39 cellular contexts compared by ENCODE assay signal in the genomic region with DNA sequence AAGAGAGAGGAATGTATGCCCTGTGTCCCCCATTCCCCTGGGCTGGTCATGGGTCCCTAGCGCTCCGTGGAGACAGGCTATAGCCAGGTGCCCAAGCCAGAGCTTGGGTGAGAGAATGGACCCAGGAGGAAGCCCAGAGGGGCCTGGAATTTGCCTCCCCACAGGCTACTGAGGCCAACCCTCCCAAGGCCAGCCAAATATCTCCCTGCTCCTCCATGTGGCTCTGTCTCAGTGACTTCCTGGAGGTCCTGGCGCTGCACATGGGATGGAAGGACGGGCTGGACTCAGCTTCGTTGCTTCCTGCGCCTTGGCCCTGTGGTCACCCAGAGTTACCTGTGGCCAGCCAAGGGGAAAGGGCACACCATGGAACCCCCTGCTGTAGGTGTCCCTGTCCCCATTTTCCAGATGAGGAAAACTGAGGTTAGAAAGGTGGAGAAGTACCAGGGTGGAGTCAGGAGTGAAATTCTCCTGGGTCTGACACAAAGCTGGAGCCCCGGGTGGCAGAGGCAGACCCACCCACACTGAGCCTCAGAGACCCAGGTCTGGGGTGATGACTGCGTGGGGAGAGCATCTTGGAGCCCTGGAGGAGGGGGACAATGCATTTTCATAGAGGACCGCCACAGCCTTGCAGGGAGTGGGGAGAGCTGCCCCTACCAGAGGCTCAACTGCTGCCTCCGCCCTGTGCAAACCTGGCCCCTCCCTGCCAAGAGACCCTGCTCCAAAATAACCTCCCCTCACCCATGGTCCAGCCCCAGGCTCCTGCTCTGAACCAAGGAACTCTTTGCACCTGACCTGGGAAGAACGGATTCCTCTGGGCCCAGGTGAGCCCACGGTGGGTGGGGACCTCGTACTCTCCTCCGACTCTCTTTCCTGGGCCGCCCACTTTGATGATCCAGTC. TPM values are rescaled to one million over a fixed set of nuclear protein-coding genes. Genes with fewer than 3 reads are reported as not detected.
DNase-seq lines count a peak whose midpoint lies in the region; ATAC-seq and TF ChIP-seq lines count a peak whose summit lies in the region.
"Had no signal": no experiment of that assay in that cellular context is flagged by ENCODE, and none has a peak within 500 bp of the region (broad histone marks: within the 10 kb centered on the region; RNA-seq: fewer than 3 reads in every experiment).

No MANE protein-coding gene starts in this region.

- H3F3A ChIP-seq in SK-N-SH (replicated peaks; ENCODE audit: insufficient read depth), result peaks cover 17% of the 10 kb centered on the region

- DNase-seq in SK-N-SH, result peak; percentile 36
- no peak for DNase-seq in coronary artery (ENCODE audit: low spot score)
- peak; percentile 60 for DNase-seq in upper lobe of right lung
- no peak for DNase-seq in BE2C
- DNase-seq in T-helper 9 cell, result no peak
- no peak for DNase-seq in SK-N-DZ (ENCODE audit: low spot score)
- DNase-seq: activated CD4-positive, alpha-beta T cell treated with anti-CD3 and anti-CD28 coated beads, Interleukin-2, amount 10 ng/mL, durations not matched to agents 24 days and 14 days; activated gamma-delta T cell treated with Interleukin-2 at 50 U/mL for 16 hours; activated naive CD8-positive, alpha-beta T cell treated with anti-CD3 and anti-CD28 coated beads, Interleukin-2, amount 10 ng/mL, durations not matched to agents 7 days and 5 days; Calu3; cortex of kidney; effector memory CD4-positive, alpha-beta T cell; HFFc6; hypothalamus; mesendoderm; MM.1S; NCI-H1105 treated with DMSO at 0.1 percent for 48 hours; NCI-H1930; NCI-H526; NK-92 treated with Interleukin-12 subunit alpha and Interleukin-12 subunit beta, amount 100 ng/mL, for 24 hours; PC-3; stimulated activated CD4-positive, alpha-beta T cell treated with anti-CD3 and anti-CD28 coated beads, Interleukin-15, amount 100 ng/mL, for 24 hours; stimulated activated CD4-positive, alpha-beta T cell treated with anti-CD3 and anti-CD28 coated beads, Interleukin-4, amount 100 ng/mL, for 4 hours; upper lobe of left lung had no signal

- TF ChIP-seq CTCF in SK-N-SH (IDR thresholded peaks at IDR 0.05) (no peak), coronary artery (IDR thresholded peaks at IDR 0.05) (no peak), nephron (IDR thresholded peaks at IDR 0.05; ENCODE audit: unreplicated experiment in 3 of 3) (no peak), upper lobe of right lung (IDR thresholded peaks at IDR 0.05) (no peak), BE2C (IDR thresholded peaks at IDR 0.05; ENCODE audit: low read depth, low read length) (no peak)

- CTCF ChIA-PET in SK-N-SH (lab: Yijun Ruan, JAX), result interaction anchor here (0.7 to 1.5 kb wide), 3 partner anchors 49 to 165 kb away, joined by 3 to 4 read pairs (median 3); no protein-coding TSS in a partner anchor

- H3K36me3 ChIP-seq in SK-N-SH (replicated peaks in 1 of 2; ENCODE audit: control insufficient read depth in 1 of 2, insufficient read depth in 2 of 2, low read length in 1 of 2), result no peaks in the 10 kb centered on the region
- no peaks in the 10 kb centered on the region for H3K36me3 ChIP-seq in upper lobe of right lung
- no peaks in the 10 kb centered on the region for H3K36me3 ChIP-seq in BE2C
- H3K36me3 ChIP-seq: cardiac muscle cell, left lung, neutrophil, prostate gland, upper lobe of left lung had no signal

- H3K4me1 ChIP-seq in SK-N-SH (ENCODE audit: control insufficient read depth in 1 of 2, insufficient read depth in 2 of 2, low read depth in 1 of 2, low read length in 1 of 2) (peaks cover 9 to 19% of the 10 kb centered on the region in 2 experiments; a peak in 3 of 4 replicates), upper lobe of right lung (no peaks in the 10 kb centered on the region), BE2C (no peaks in the 10 kb centered on the region)
- H3K4me1 ChIP-seq: left lung, prostate gland, upper lobe of left lung had no signal

- H3K36me3 Mint-ChIP-seq in nephron (ENCODE audit: low read depth), result no peaks in the 10 kb centered on the region
- H3K36me3 Mint-ChIP-seq: activated naive CD8-positive, alpha-beta T cell treated with anti-CD3 and anti-CD28 coated beads, Interleukin-2, amount 10 ng/mL, durations not matched to agents 7 days and 5 days had no signal

- H3K27ac Mint-ChIP-seq in nephron, result peak overlapping the region in 2 of 3 experiments; percentile 41 to 62
- H3K27ac Mint-ChIP-seq: activated CD4-positive, alpha-beta T cell treated with anti-CD3 and anti-CD28 coated beads, Interleukin-2, amount 10 ng/mL, durations not matched to agents 24 days and 14 days; activated naive CD8-positive, alpha-beta T cell treated with anti-CD3 and anti-CD28 coated beads, Interleukin-2, amount 10 ng/mL, durations not matched to agents 7 days and 5 days; HFFc6 had no signal

- ATAC-seq in SK-N-SH treated with all-trans-retinoic acid at 6 μM for 48 hours, result no peak
- no peak for ATAC-seq in upper lobe of right lung
- ATAC-seq: left lung, PC-3, Right ventricle myocardium inferior had no signal

- H3K27me3 Mint-ChIP-seq in nephron (ENCODE audit: low read depth), result peaks cover 13% of the 10 kb centered on the region
- H3K27me3 Mint-ChIP-seq: activated CD4-positive, alpha-beta T cell treated with anti-CD3 and anti-CD28 coated beads, Interleukin-2, amount 10 ng/mL, durations not matched to agents 24 days and 14 days had no signal

- no peak for TF ChIP-seq RAD21 in SK-N-SH (IDR thresholded peaks at IDR 0.05; ENCODE audit: low read length)

- H3K27me3 ChIP-seq in SK-N-SH (ENCODE audit: insufficient read depth) (no peaks in the 10 kb centered on the region), upper lobe of right lung (no peaks in the 10 kb centered on the region), BE2C (no peaks in the 10 kb centered on the region)
- H3K27me3 ChIP-seq: cardiac muscle cell, left lung, neutrophil, upper lobe of left lung had no signal

- H3K27ac ChIP-seq in SK-N-SH (ENCODE audit: low read depth in 2 of 2, low read length in 1 of 2) (no peak overlapping the region), coronary artery (peak overlapping the region; percentile 68 to 71), upper lobe of right lung (no peak overlapping the region)
- H3K27ac ChIP-seq: 22Rv1, cardiac muscle cell, epithelial cell of prostate, KMS-11, left lung, neutrophil, prostate gland, upper lobe of left lung had no signal

- no peak overlapping the region for H3K4me3 Mint-ChIP-seq in nephron
- H3K4me3 Mint-ChIP-seq: activated CD4-positive, alpha-beta T cell treated with anti-CD3 and anti-CD28 coated beads, Interleukin-2, amount 10 ng/mL, durations not matched to agents 24 days and 14 days; activated naive CD8-positive, alpha-beta T cell treated with anti-CD3 and anti-CD28 coated beads, Interleukin-2, amount 10 ng/mL, durations not matched to agents 7 days and 5 days; HFFc6 had no signal

- no peak overlapping the region for H3K4me2 ChIP-seq in SK-N-SH
- H3K4me2 ChIP-seq: KMS-11 had no signal

- 88% methylated on average over 15 of the region's 15 CpGs for WGBS in SK-N-SH (ENCODE audit: low lambda C conversion rate)

- TF ChIP-seq EP300 in SK-N-SH (IDR thresholded peaks at IDR 0.05; ENCODE audit: borderline replicate concordance in 1 of 2, low read depth in 1 of 2, low read length in 1 of 2), result no peak

- no peak overlapping the region for H3K4me3 ChIP-seq in SK-N-SH (ENCODE audit: low read depth in 2 of 2, low read length in 1 of 2)
- no peak overlapping the region for H3K4me3 ChIP-seq in coronary artery
- H3K4me3 ChIP-seq in upper lobe of right lung, result no peak overlapping the region
- H3K4me3 ChIP-seq in BE2C (ENCODE audit: low read depth, low read length), result no peak overlapping the region
- H3K4me3 ChIP-seq: cardiac muscle cell, left lung, prostate gland, upper lobe of left lung had no signal

- H3K9me3 ChIP-seq in SK-N-SH, result no peaks in the 10 kb centered on the region
- H3K9me3 ChIP-seq in upper lobe of right lung, result no peaks in the 10 kb centered on the region
- no peaks in the 10 kb centered on the region for H3K9me3 ChIP-seq in BE2C
- H3K9me3 ChIP-seq: left lung, neutrophil, prostate gland, upper lobe of left lung had no signal

- no peaks in the 10 kb centered on the region for H3K9me3 Mint-ChIP-seq in nephron
- H3K9me3 Mint-ChIP-seq: activated CD4-positive, alpha-beta T cell treated with anti-CD3 and anti-CD28 coated beads, Interleukin-2, amount 10 ng/mL, durations not matched to agents 24 days and 14 days; activated naive CD8-positive, alpha-beta T cell treated with anti-CD3 and anti-CD28 coated beads, Interleukin-2, amount 10 ng/mL, durations not matched to agents 7 days and 5 days; HFFc6 had no signal

- peaks cover 24% of the 10 kb centered on the region for H3K4me1 Mint-ChIP-seq in nephron
- H3K4me1 Mint-ChIP-seq: activated CD4-positive, alpha-beta T cell treated with anti-CD3 and anti-CD28 coated beads, Interleukin-2, amount 10 ng/mL, durations not matched to agents 24 days and 14 days; activated naive CD8-positive, alpha-beta T cell treated with anti-CD3 and anti-CD28 coated beads, Interleukin-2, amount 10 ng/mL, durations not matched to agents 7 days and 5 days had no signal

- H3K79me2 ChIP-seq in SK-N-SH (ENCODE audit: insufficient read depth), result no peaks in the 10 kb centered on the region

- POLR2A ChIA-PET in SK-N-SH (lab: Yijun Ruan, JAX), result no interaction called here

- H3K9ac ChIP-seq in SK-N-SH, result no peak overlapping the region
- H3K9ac ChIP-seq: KMS-11 had no signal

- H2AFZ ChIP-seq in SK-N-SH (ENCODE audit: low read depth), result no peak overlapping the region

- H4K20me1 ChIP-seq in SK-N-SH (ENCODE audit: insufficient read depth), result no peaks in the 10 kb centered on the region

- no peaks in the 10 kb centered on the region for H3K9me2 ChIP-seq in SK-N-SH

- intact Hi-C loops in upper lobe of right lung (cut with DNase I), result no loop called here

TF ChIP-seq in SK-N-SH, 30 proteins besides CTCF, POLR2A, EP300 and RAD21 (continues in another document):
- TF ChIP-seq RFX5 (IDR thresholded peaks at IDR 0.05; ENCODE audit: low read length) (no peak), YY1 (IDR thresholded peaks at IDR 0.05; ENCODE audit: low read depth) (no peak), FOXJ3 (CRISPR knock-in tag; IDR thresholded peaks at IDR 0.05) (no peak)

TF ChIP-seq in SK-N-SH treated with all-trans-retinoic acid at 6 μM for 48 hours, 23 proteins besides CTCF, POLR2A, EP300 and RAD21 (continues in another document):
- TF ChIP-seq TOX (CRISPR knock-in tag; IDR thresholded peaks at IDR 0.05; ENCODE audit: borderline replicate concordance), result no peak
- TF ChIP-seq ZC3H10 (CRISPR knock-in tag; IDR thresholded peaks at IDR 0.05), result no peak
- no peak for TF ChIP-seq ZNF565 (CRISPR knock-in tag; conservative IDR thresholded peaks at IDR 0.05; ENCODE audit: low read depth)
- no peak for TF ChIP-seq CSDC2 (CRISPR knock-in tag; IDR thresholded peaks at IDR 0.05)
- no peak for TF ChIP-seq TCF4 (CRISPR knock-in tag; IDR thresholded peaks at IDR 0.05; ENCODE audit: borderline replicate concordance)
- TF ChIP-seq ISL1 (CRISPR knock-in tag; IDR thresholded peaks at IDR 0.05), result no peak
- no peak for TF ChIP-seq ARNTL (CRISPR knock-in tag; IDR thresholded peaks at IDR 0.05; ENCODE audit: borderline replicate concordance, low read depth)

RNA-seq across cellular contexts. Expression of gene TMEM270, which starts 42.6 kb away (rescaled TPM):
- polyA plus RNA-seq in SK-N-SH (2012; rRNA removed), result 0.71 and 0.96 TPM in 2 replicates
- polyA plus RNA-seq in SK-N-SH (2012; cell fraction: cytosol; rRNA removed), result 0.32 and 0.63 TPM in 2 replicates
- 0.17 and 0.54 TPM in 2 replicates for polyA plus RNA-seq in SK-N-SH (2012; cell fraction: nucleus; rRNA removed)
- not detected for total RNA-seq in upper lobe of right lung
- polyA plus RNA-seq in BE2C (2012; ENCODE audit: insufficient read depth, insufficient read length, low read depth), result not detected
- not detected in 2 replicates for polyA plus RNA-seq in SK-N-DZ (2014; cell fraction: cytosol; rRNA removed)
- not detected in 2 replicates for polyA plus RNA-seq in SK-N-DZ (2014; cell fraction: nucleus; rRNA removed)
- total RNA-seq: activated CD4-positive, alpha-beta T cell treated with anti-CD3 and anti-CD28 coated beads, Interleukin-2, amount 10 ng/mL, durations not matched to agents 24 days and 14 days; activated CD8-positive, alpha-beta memory T cell treated with anti-CD3 and anti-CD28 coated beads for 36 hours; activated naive CD8-positive, alpha-beta T cell treated with anti-CD3 and anti-CD28 coated beads, Interleukin-2, amount 10 ng/mL, durations not matched to agents 7 days and 5 days; astrocyte; cardiac muscle cell; glomerular endothelial cell; HFFc6; left lung; myocyte; PC-3; Right ventricle myocardium inferior; subcutaneous adipose tissue; upper lobe of left lung had no signal
- polyA plus RNA-seq: cardiac muscle cell had no signal

Comparison
In these comparisons a context has a peak if more than half of its experiments do, and no peak if none do; other contexts are left out.
1. DNase-seq: peak in SK-N-SH (single experiment) and upper lobe of right lung (single experiment); none in coronary artery (single experiment), BE2C (single experiment), T-helper 9 cell (single experiment) and SK-N-DZ (single experiment).
2. H3K27ac ChIP-seq: peak in coronary artery (2 of 2); none in SK-N-SH (0 of 2) and upper lobe of right lung (single experiment).